In genomic region chr18:76801567-76802505, GRCh38 we compare ENCODE assay signal across 8 cellular contexts. TPM values are rescaled to one million over a fixed set of nuclear protein-coding genes. Genes with fewer than 3 reads are reported as not detected.
A peak's percentile ranks its signal among the peaks of the same experiment; 100 is the strongest.
DNase-seq lines count a peak whose midpoint lies in the region; ATAC-seq and TF ChIP-seq lines count a peak whose summit lies in the region.

No MANE protein-coding gene starts in this region.

- H3K36me3 ChIP-seq in mesodermal cell (ENCODE audit: control insufficient read depth, insufficient read depth, low read length), result no peaks in the 10 kb centered on the region
- no peaks in the 10 kb centered on the region for H3K36me3 ChIP-seq in stomach smooth muscle (ENCODE audit: control insufficient read depth in 2 of 2, insufficient read depth in 2 of 2, low read length in 2 of 2)

- TF ChIP-seq CTCF in C4-2B (conservative IDR thresholded peaks at IDR 0.05), result peak; percentile 93
- peak; percentile 90 for TF ChIP-seq CTCF in endothelial cell (IDR thresholded peaks at IDR 0.05; ENCODE audit: unreplicated experiment)

- WGBS in mesodermal cell (ENCODE audit: insufficient coverage in 2 of 2), 2 experiments, result 37% methylated on average over 38 to 47 of the region's 61 CpGs

- DNase-seq in NCI-H345 (lab: John Stamatoyannopoulos, UW) (peak; percentile 66), endothelial cell (ENCODE audit: low spot score) (peak; percentile 69)
- peak; percentile 55 for DNase-seq in activated CD4-positive, alpha-beta memory T cell treated with anti-CD3 and anti-CD28 coated beads, Interleukin-2, amount 10 ng/mL, durations not matched to agents 7 days and 5 days

- H3K4me3 ChIP-seq in mesodermal cell (ENCODE audit: extremely low read depth, insufficient read depth, low read length, poor library complexity, severe bottlenecking) (peak overlapping the region; percentile 11), stomach smooth muscle (ENCODE audit: low read length in 2 of 2) (peak overlapping the region; percentile 60 to 70)

- H3K27ac ChIP-seq in C4-2B, result no peak overlapping the region
- H3K27ac ChIP-seq in mesodermal cell (ENCODE audit: low read depth, low read length, severe bottlenecking), result no peak overlapping the region
- H3K27ac ChIP-seq in stomach smooth muscle (ENCODE audit: low read length), result no peak overlapping the region

- H3K9me3 ChIP-seq in mesodermal cell (ENCODE audit: control insufficient read depth, low read length) (no peaks in the 10 kb centered on the region), stomach smooth muscle (ENCODE audit: control insufficient read depth in 2 of 2, low read length in 2 of 2) (no peaks in the 10 kb centered on the region)

- no peaks in the 10 kb centered on the region for H3K27me3 ChIP-seq in stomach smooth muscle (ENCODE audit: control insufficient read depth in 1 of 2, insufficient read depth in 2 of 2, low read length in 2 of 2)

- H3K9ac ChIP-seq in stomach smooth muscle (ENCODE audit: low read length in 2 of 2), result peak overlapping the region in 1 of 2 donors; percentile 51

- CTCF ChIA-PET in activated CD4-positive, alpha-beta memory T cell treated with anti-CD3 and anti-CD28 coated beads, Interleukin-2, amount 10 ng/mL, durations not matched to agents 7 days and 5 days (lab: Charles Lee), result interaction anchor here (0.6 to 4.8 kb wide), 37 partner anchors 11 to 424 kb away, joined by 3 to 79 read pairs (median 6); no protein-coding TSS in a partner anchor

- H3K27me3 Mint-ChIP-seq in activated CD4-positive, alpha-beta memory T cell treated with anti-CD3 and anti-CD28 coated beads, Interleukin-2, amount 10 ng/mL, durations not matched to agents 7 days and 5 days, result peaks cover 14% of the 10 kb centered on the region
- H3K27me3 Mint-ChIP-seq in endothelial cell (ENCODE audit: unreplicated experiment), result peaks cover 7% of the 10 kb centered on the region

- H3K4me3 Mint-ChIP-seq in activated CD4-positive, alpha-beta memory T cell treated with anti-CD3 and anti-CD28 coated beads, Interleukin-2, amount 10 ng/mL, durations not matched to agents 7 days and 5 days, result peak overlapping the region; percentile 43
- no peak overlapping the region for H3K4me3 Mint-ChIP-seq in endothelial cell (ENCODE audit: unreplicated experiment)

- H3K27ac Mint-ChIP-seq in activated CD4-positive, alpha-beta memory T cell treated with anti-CD3 and anti-CD28 coated beads, Interleukin-2, amount 10 ng/mL, durations not matched to agents 7 days and 5 days, result no peak overlapping the region
- no peak overlapping the region for H3K27ac Mint-ChIP-seq in endothelial cell (ENCODE audit: unreplicated experiment)

- H3K4me1 Mint-ChIP-seq in activated CD4-positive, alpha-beta memory T cell treated with anti-CD3 and anti-CD28 coated beads, Interleukin-2, amount 10 ng/mL, durations not matched to agents 7 days and 5 days, result peaks cover 18% of the 10 kb centered on the region
- peaks cover 5% of the 10 kb centered on the region for H3K4me1 Mint-ChIP-seq in endothelial cell (ENCODE audit: unreplicated experiment)

- H3K36me3 Mint-ChIP-seq in activated CD4-positive, alpha-beta memory T cell treated with anti-CD3 and anti-CD28 coated beads, Interleukin-2, amount 10 ng/mL, durations not matched to agents 7 days and 5 days (ENCODE audit: low read depth), result peaks cover 3% of the 10 kb centered on the region
- H3K36me3 Mint-ChIP-seq in endothelial cell (ENCODE audit: low read depth, unreplicated experiment), result no peaks in the 10 kb centered on the region

- H3K4me1 ChIP-seq in mesodermal cell (ENCODE audit: control insufficient read depth, insufficient read depth, low read length, poor library complexity, severe bottlenecking), result no peaks in the 10 kb centered on the region
- peaks cover 7% of the 10 kb centered on the region for H3K4me1 ChIP-seq in stomach smooth muscle (ENCODE audit: control insufficient read depth, insufficient read depth, low read length)

- peaks cover 4% of the 10 kb centered on the region for H3K9me3 Mint-ChIP-seq in activated CD4-positive, alpha-beta memory T cell treated with anti-CD3 and anti-CD28 coated beads, Interleukin-2, amount 10 ng/mL, durations not matched to agents 7 days and 5 days
- no peaks in the 10 kb centered on the region for H3K9me3 Mint-ChIP-seq in endothelial cell (ENCODE audit: unreplicated experiment)

- ATAC-seq in GM18907 (IDR thresholded peaks at IDR 0.05; ENCODE audit: unreplicated experiment), result peak; percentile 96
- ATAC-seq in HG03066 (IDR thresholded peaks at IDR 0.05; ENCODE audit: low read depth, unreplicated experiment), result peak; percentile 94

- POLR2A ChIA-PET in activated CD4-positive, alpha-beta memory T cell treated with anti-CD3 and anti-CD28 coated beads, Interleukin-2, amount 10 ng/mL, durations not matched to agents 7 days and 5 days (lab: Charles Lee), result interaction anchor here (1.0 to 1.2 kb wide), 2 partner anchors 19 to 81 kb away, joined by 3 to 4 read pairs; no protein-coding TSS in a partner anchor

RNA-seq across cellular contexts. Expression of gene ZNF236, which starts 20.5 kb away (rescaled TPM):
- 10 to 100 TPM; 17.9 to 20.2 TPM for total RNA-seq in activated CD4-positive, alpha-beta memory T cell treated with anti-CD3 and anti-CD28 coated beads, Interleukin-2, amount 10 ng/mL, durations not matched to agents 7 days and 5 days
- 19.4 TPM for total RNA-seq in endothelial cell (ENCODE audit: unreplicated experiment)
- polyA plus RNA-seq in mesodermal cell (2013, experiment 1 of 2), result 9.5 TPM
- 5.3 TPM for polyA plus RNA-seq in mesodermal cell (2013, experiment 2 of 2)
